In genomic region chr4:76055005-76055404, GRCh38 we compare ENCODE assay signal across 10 cellular contexts. TPM values are rescaled to one million over a fixed set of nuclear protein-coding genes. Genes with fewer than 3 reads are reported as not detected.
DNase-seq lines count a peak whose midpoint lies in the region; ATAC-seq, FAIRE-seq and TF ChIP-seq lines count a peak whose summit lies in the region.
"Had no signal": no experiment of that assay in that cellular context is flagged by ENCODE, and none has a peak within 500 bp of the region (broad histone marks: within the 10 kb centered on the region; RNA-seq: fewer than 3 reads in every experiment).

No MANE protein-coding gene starts in this region.

- no peaks in the 10 kb centered on the region for H3K36me3 ChIP-seq in suprapubic skin

- DNase-seq in GM12891 (ENCODE audit: insufficient read length, low spot score) = peak; percentile 44
- peak; percentile 70 for DNase-seq in GM19240 (ENCODE audit: insufficient read length, low spot score)
- peak; percentile 33 for DNase-seq in SIG-M5 treated with dmso at 0.1 percent for 504 hours (lab: John Stamatoyannopoulos, UW; ENCODE audit: unreplicated experiment)
- DNase-seq in NCI-H82 treated with DMSO at 0.1 percent for 48 hours (lab: John Stamatoyannopoulos, UW; ENCODE audit: unreplicated experiment) = no peak
- DNase-seq in suprapubic skin (ENCODE audit: low spot score in 2 of 2) = no peak
- DNase-seq in NCI-H2171 treated with DMSO at 0.1 percent for 48 hours (lab: John Stamatoyannopoulos, UW) = no peak
- no peak for DNase-seq in T-helper 9 cell
- DNase-seq: NCI-H1436 treated with DMSO at 0.1 percent for 48 hours had no signal

- no peak overlapping the region for H3K27ac ChIP-seq in suprapubic skin

- peak; percentile 99 for ATAC-seq in HG02973 (IDR thresholded peaks at IDR 0.05; ENCODE audit: unreplicated experiment)

- no peaks in the 10 kb centered on the region for H3K4me1 ChIP-seq in suprapubic skin

- no peak for TF ChIP-seq CTCF in suprapubic skin (IDR thresholded peaks at IDR 0.05)

- H3K9me3 ChIP-seq in suprapubic skin = no peaks in the 10 kb centered on the region

- no peak for TF ChIP-seq EP300 in suprapubic skin (IDR thresholded peaks at IDR 0.05)

- no peak for TF ChIP-seq POLR2A in GM12891 (IDR thresholded peaks at IDR 0.05; ENCODE audit: low read depth, low read length)
- TF ChIP-seq POLR2A in suprapubic skin (IDR thresholded peaks at IDR 0.05) = no peak

- FAIRE-seq in GM12891 (lab: Jason Lieb, UNC) = peak; percentile 89

- H3K4me3 ChIP-seq in suprapubic skin = no peak overlapping the region

- 76% methylated on average over 2 of the region's 2 CpGs for WGBS in suprapubic skin

- no peaks in the 10 kb centered on the region for H3K27me3 ChIP-seq in suprapubic skin

TF ChIP-seq in GM12891, 5 proteins besides CTCF, POLR2A, EP300 and RAD21:
- TF ChIP-seq TAF1 (IDR thresholded peaks at IDR 0.05; ENCODE audit: low read depth, low read length) (no peak), SPI1 (IDR thresholded peaks at IDR 0.05; ENCODE audit: low read depth, low read length) (peak; percentile 55; the same call in 1 of the 2 replicates)

RNA-seq across cellular contexts. Expression of gene CXCL11, which starts 19.1 kb away (rescaled TPM):
- polyA plus RNA-seq in GM12891 (2012; ENCODE audit: low read depth, missing spikeins) = not detected
- under 1 TPM in 1 of 4 donors, not detected in 3; 0.72 TPM for total RNA-seq in suprapubic skin

RNA-seq across cellular contexts. Expression of gene ART3, which starts 19.5 kb away (rescaled TPM):
- not detected for polyA plus RNA-seq in GM12891 (2012; ENCODE audit: low read depth, missing spikeins)
- 1 to 10 TPM in 1 of 4 donors, under 1 TPM in 1, not detected in 2; 0.48 to 1.5 TPM for total RNA-seq in suprapubic skin
- total RNA-seq: Daoy had no signal

RNA-seq across cellular contexts. Expression of gene CXCL10, which starts 31.7 kb away (rescaled TPM):
- 7.1 TPM for polyA plus RNA-seq in GM12891 (2012; ENCODE audit: low read depth, missing spikeins)
- not detected for total RNA-seq in suprapubic skin

RNA-seq across cellular contexts. Expression of gene CXCL9, which starts 47.7 kb away (rescaled TPM):
- 1.5 TPM for polyA plus RNA-seq in GM12891 (2012; ENCODE audit: low read depth, missing spikeins)
- total RNA-seq in suprapubic skin = under 1 TPM in 3 of 4 donors, not detected in 1; 0.19 to 0.48 (median 0.34) TPM
- total RNA-seq: Daoy had no signal

Comparison
In these comparisons a context has a peak if more than half of its experiments do, and no peak if none do; other contexts are left out.
1. DNase-seq: peak in GM12891 (single experiment), GM19240 (single experiment) and SIG-M5 treated with dmso at 0.1 percent for 504 hours (single experiment); none in NCI-H82 treated with DMSO at 0.1 percent for 48 hours (single experiment), suprapubic skin (0 of 2), NCI-H2171 treated with DMSO at 0.1 percent for 48 hours (single experiment) and T-helper 9 cell (single experiment).